Comparison of ENCODE assay signal across 9 cellular contexts in genomic region chr19:3471954-3472655, GRCh38. TPM values are rescaled to one million over a fixed set of nuclear protein-coding genes. Genes with fewer than 3 reads are reported as not detected.
DNase-seq lines count a peak whose midpoint lies in the region; ATAC-seq, FAIRE-seq and TF ChIP-seq lines count a peak whose summit lies in the region.
"Had no signal": no experiment of that assay in that cellular context is flagged by ENCODE, and none has a peak within 500 bp of the region (broad histone marks: within the 10 kb centered on the region; RNA-seq: fewer than 3 reads in every experiment).

No MANE protein-coding gene starts in this region.

- peak overlapping the region; percentile 63 for H3K9ac ChIP-seq in NT2/D1 (ENCODE audit: insufficient read length, low read depth)
- H3K9ac ChIP-seq in HepG2 (ENCODE audit: insufficient read depth, low read depth, low read length) = no peak overlapping the region

- POLR2A ChIA-PET in CD8-positive, alpha-beta memory T cell (lab: Charles Lee) = no interaction called here
- POLR2A ChIA-PET in HepG2 (lab: Yijun Ruan, JAX) = no interaction called here

- H3K27ac ChIP-seq in CD8-positive, alpha-beta memory T cell (ENCODE audit: low read depth, low read length) = no peak overlapping the region
- H3K27ac ChIP-seq in HepG2 (ENCODE audit: extremely low read length, insufficient read depth, low read length) (no peak overlapping the region), thyroid gland (no peak overlapping the region)

- H3K4me3 Mint-ChIP-seq in CD8-positive, alpha-beta memory T cell = peak overlapping the region in 1 of 7 donors; percentile 48
- H3K4me3 Mint-ChIP-seq: central memory CD8-positive, alpha-beta T cell had no signal

- TF ChIP-seq EP300 in HepG2 (IDR thresholded peaks at IDR 0.05; ENCODE audit: low read depth in 2 of 2, low read length in 2 of 2) = no peak
- TF ChIP-seq EP300 in HepG2 (CRISPR knock-in tag; IDR thresholded peaks at IDR 0.05; ENCODE audit: borderline replicate concordance) = no peak

- no peak overlapping the region for H3K27ac Mint-ChIP-seq in CD8-positive, alpha-beta memory T cell

- H3K4me2 ChIP-seq in HepG2 (ENCODE audit: low read depth, low read length) = no peak overlapping the region

- BruUV-seq in HepG2 (replicated peaks; lab: Mats Ljungman, UMichigan) = no TSS peak

- H3K36me3 Mint-ChIP-seq in CD8-positive, alpha-beta memory T cell = no peaks in the 10 kb centered on the region

- WGBS in HepG2 (ENCODE audit: low lambda C conversion rate) = 51% methylated on average over 10 of the region's 24 CpGs
- 19 to 45% methylated on average over 10 to 20 of the region's 24 CpGs for WGBS in thyroid gland, 2 donors

- peak; percentile 51 for ATAC-seq in HepG2
- ATAC-seq in GM21619 (IDR thresholded peaks at IDR 0.05; ENCODE audit: unreplicated experiment) = no peak
- no peak for ATAC-seq in HG03521 (IDR thresholded peaks at IDR 0.05; ENCODE audit: unreplicated experiment)

- no peaks in the 10 kb centered on the region for H3K4me1 ChIP-seq in CD8-positive, alpha-beta memory T cell (ENCODE audit: insufficient read depth, low read length)
- peaks cover 9% of the 10 kb centered on the region for H3K4me1 ChIP-seq in NT2/D1 (ENCODE audit: insufficient read depth, insufficient read length)
- peaks cover 12% of the 10 kb centered on the region for H3K4me1 ChIP-seq in HepG2 (ENCODE audit: insufficient read depth, low read length)
- peaks cover 0 to 6% of the 10 kb centered on the region in 2 donors for H3K4me1 ChIP-seq in thyroid gland

- H3K9me3 ChIP-seq in CD8-positive, alpha-beta memory T cell (ENCODE audit: low read length) = no peaks in the 10 kb centered on the region
- peaks cover 12% of the 10 kb centered on the region; the same call in 1 of the 2 replicates for H3K9me3 ChIP-seq in NT2/D1 (ENCODE audit: insufficient read depth, low read length)
- no peaks in the 10 kb centered on the region for H3K9me3 ChIP-seq in HepG2 (ENCODE audit: low read length)
- H3K9me3 ChIP-seq in thyroid gland = no peaks in the 10 kb centered on the region

- no peaks in the 10 kb centered on the region for H3K36me3 ChIP-seq in CD8-positive, alpha-beta memory T cell (ENCODE audit: insufficient read depth, low read length)
- H3K36me3 ChIP-seq in NT2/D1 (ENCODE audit: insufficient read depth, insufficient read length, low read length) (no peaks in the 10 kb centered on the region), HepG2 (replicated peaks in 1 of 2; ENCODE audit: control insufficient read depth in 1 of 2, insufficient read depth in 2 of 2, low read length in 2 of 2) (no peaks in the 10 kb centered on the region), thyroid gland (no peaks in the 10 kb centered on the region)

- no peak overlapping the region for H3K4me3 ChIP-seq in CD8-positive, alpha-beta memory T cell (ENCODE audit: low read length)
- H3K4me3 ChIP-seq in NT2/D1 (ENCODE audit: insufficient read length, low read depth) (no peak overlapping the region), astrocyte of the spinal cord (ENCODE audit: low read depth, low read length) (no peak overlapping the region), HepG2 (replicated peaks in 1 of 3; ENCODE audit: insufficient read depth in 1 of 3, low read depth in 2 of 3, low read length in 3 of 3) (no peak overlapping the region), thyroid gland (replicated peaks in 1 of 3) (no peak overlapping the region)

- H3K27me3 ChIP-seq in CD8-positive, alpha-beta memory T cell (ENCODE audit: insufficient read depth, low read length, poor library complexity, severe bottlenecking) = no peaks in the 10 kb centered on the region
- H3K27me3 ChIP-seq in NT2/D1 (ENCODE audit: insufficient read depth, insufficient read length) (peaks cover 24% of the 10 kb centered on the region), HepG2 (ENCODE audit: control insufficient read depth in 1 of 2, insufficient read depth in 2 of 2, low read length in 2 of 2) (peaks cover 0 to 1% of the 10 kb centered on the region in 2 experiments; a peak in 1 of 5 replicates), thyroid gland (no peaks in the 10 kb centered on the region)

- DNase-seq in CD8-positive, alpha-beta memory T cell = peak in 3 of 5 donors; percentile 23 to 26 (median 25)
- DNase-seq in NT2/D1 (ENCODE audit: low read depth, low spot score) (no peak), astrocyte of the spinal cord (ENCODE audit: low read depth, low spot score) (no peak), HepG2 (ENCODE audit: low spot score) (no peak), thyroid gland (peak in 1 of 2 donors; percentile 22), foreskin melanocyte (no peak)

- TF ChIP-seq POLR2A in HepG2 (IDR thresholded peaks at IDR 0.05; ENCODE audit: insufficient read depth in 1 of 2, low read depth in 2 of 2, low read length in 2 of 2) (no peak), thyroid gland (IDR thresholded peaks at IDR 0.05) (no peak)

- intact Hi-C loops in HepG2 (cut with micrococcal nuclease; ENCODE audit: unreplicated experiment) (loop anchor here (5.0 kb wide), 1 partner anchor 145 kb away; no protein-coding TSS in a partner anchor), thyroid gland (cut with DNase I) (loop anchor here (2.0 to 5.0 kb wide), 2 partner anchors 45 to 143 kb away; no protein-coding TSS in a partner anchor)

- in situ Hi-C loops in astrocyte of the spinal cord (cut with HindIII; ENCODE audit: low sequenced_read_pairs) (no loop called here), HepG2 (cut with HindIII; ENCODE audit: extremely low pct_ligation_motif_present, low pct_unique_long_range_greater_than_20kb) (loop anchor here (5.0 kb wide), 1 partner anchor 150 kb away; no protein-coding TSS in a partner anchor)

- no peaks in the 10 kb centered on the region for H4K20me1 ChIP-seq in HepG2 (ENCODE audit: insufficient read depth, low read length)

- H3K79me2 ChIP-seq in HepG2 (ENCODE audit: insufficient read depth, low read length) = no peaks in the 10 kb centered on the region

- CTCF ChIA-PET in CD8-positive, alpha-beta memory T cell (lab: Charles Lee) = interaction anchor here (1.0 to 2.4 kb wide), 6 partner anchors 11 to 418 kb away, joined by 3 to 10 read pairs (median 4); partner anchors contain the start of gene SMIM44
- CTCF ChIA-PET in HepG2 (lab: Yijun Ruan, JAX; ENCODE audit: low intra/inter-chr PET ratio, low total read pairs) = interaction anchor here (1.6 to 6.0 kb wide), 3 partner anchors 32 to 167 kb away, joined by 3 to 48 read pairs (median 12); no protein-coding TSS in a partner anchor

- TF ChIP-seq CTCF in astrocyte of the spinal cord (IDR thresholded peaks at IDR 0.05; ENCODE audit: low read depth, low read length) (peak; percentile 92), HepG2 (CRISPR knock-in tag; IDR thresholded peaks at IDR 0.05) (peak; percentile 84), thyroid gland (IDR thresholded peaks at IDR 0.05) (peak; percentile 46 to 90 (median 66))

- TF ChIP-seq RAD21 in HepG2 (CRISPR knock-in tag; IDR thresholded peaks at IDR 0.05) = peak; percentile 72

- H3K4me1 Mint-ChIP-seq in CD8-positive, alpha-beta memory T cell = no peaks in the 10 kb centered on the region
- H3K4me1 Mint-ChIP-seq: central memory CD8-positive, alpha-beta T cell had no signal

- FAIRE-seq in HepG2 (lab: Jason Lieb, UNC) = no peak

- H2AFZ ChIP-seq in HepG2 (ENCODE audit: low read length) = no peak overlapping the region

- H3K9me3 Mint-ChIP-seq in CD8-positive, alpha-beta memory T cell = no peaks in the 10 kb centered on the region
- H3K9me3 Mint-ChIP-seq: central memory CD8-positive, alpha-beta T cell had no signal

- H3K27me3 Mint-ChIP-seq in CD8-positive, alpha-beta memory T cell = peaks cover 0 to 1% of the 10 kb centered on the region in 2 donors
- H3K27me3 Mint-ChIP-seq: central memory CD8-positive, alpha-beta T cell had no signal

RNA-seq across cellular contexts. Expression of gene SMIM24, which starts 8.2 kb away (rescaled TPM):
- not detected for total RNA-seq in CD8-positive, alpha-beta memory T cell
- polyA plus RNA-seq in CD8-positive, alpha-beta memory T cell = 0.66 TPM
- total RNA-seq in HepG2 (2016; rRNA removed; fragmentation: Illumina TruSeq; extraction: Trizol) (47.4 and 70.6 TPM in 2 replicates), thyroid gland (not detected)
- 29.6 and 43.2 TPM in 2 replicates for total RNA-seq in HepG2 (2016; cell fraction: cytosol; rRNA removed; fragmentation: Illumina TruSeq; extraction: Trizol; ENCODE audit: low read depth)
- total RNA-seq in HepG2 (2016; cell fraction: insoluble cytoplasmic fraction; rRNA removed; fragmentation: Illumina TruSeq; extraction: Trizol) = 47.9 and 76.1 TPM in 2 replicates
- total RNA-seq in HepG2 (2016; cell fraction: membrane; rRNA removed; fragmentation: Illumina TruSeq; extraction: Trizol) = 38.7 and 54.4 TPM in 2 replicates
- total RNA-seq in HepG2 (2016; cell fraction: nucleus; rRNA removed; fragmentation: Illumina TruSeq; extraction: Trizol) = 42.5 and 49.4 TPM in 2 replicates
- 9.0 and 11.2 TPM in 2 replicates for polyA plus RNA-seq in HepG2 (2011; rRNA removed)
- 9.6 and 9.7 TPM in 2 replicates for polyA plus RNA-seq in HepG2 (2011; cell fraction: cytosol; rRNA removed)
- 3.7 and 4.5 TPM in 2 replicates for polyA plus RNA-seq in HepG2 (2011; cell fraction: nucleus; rRNA removed)
- polyA plus RNA-seq in HepG2 (2012) = 11.7 and 27.5 TPM in 2 replicates
- 59.2 and 77.1 TPM in 2 replicates for polyA plus RNA-seq in HepG2 (2016; cell fraction: cytosol; fragmentation: Illumina TruSeq; extraction: Trizol; ENCODE audit: low read depth)
- polyA plus RNA-seq in HepG2 (2016; cell fraction: insoluble cytoplasmic fraction; fragmentation: Illumina TruSeq; extraction: Trizol; ENCODE audit: low read depth) = 77.8 and 93.1 TPM in 2 replicates
- 72.5 and 86.0 TPM in 2 replicates for polyA plus RNA-seq in HepG2 (2016; cell fraction: membrane; fragmentation: Illumina TruSeq; extraction: Trizol; ENCODE audit: low read depth)
- 132 and 146 TPM in 2 replicates for polyA plus RNA-seq in HepG2 (2016; cell fraction: nucleus; fragmentation: Illumina TruSeq; extraction: Trizol; ENCODE audit: insufficient read depth, low read depth)
- 0.51 and 3.8 TPM in 2 replicates for polyA minus RNA-seq in HepG2 (2011; rRNA and poly(A)+ RNA removed; ENCODE audit: low replicate concordance)
- 3.0 and 6.0 TPM in 2 replicates for polyA minus RNA-seq in HepG2 (2011; cell fraction: cytosol; rRNA and poly(A)+ RNA removed)
- 0.64 and 1.4 TPM in 2 replicates for polyA minus RNA-seq in HepG2 (2011; cell fraction: nucleus; rRNA and poly(A)+ RNA removed)

RNA-seq across cellular contexts. Expression of gene SMIM44, which starts 11.1 kb away (rescaled TPM):
- total RNA-seq in CD8-positive, alpha-beta memory T cell = not detected
- not detected for polyA plus RNA-seq in CD8-positive, alpha-beta memory T cell
- total RNA-seq in HepG2 (2016; rRNA removed; fragmentation: Illumina TruSeq; extraction: Trizol) = not detected in 2 replicates
- total RNA-seq in HepG2 (2016; cell fraction: cytosol; rRNA removed; fragmentation: Illumina TruSeq; extraction: Trizol; ENCODE audit: low read depth) = not detected in 2 replicates
- not detected in 2 replicates for total RNA-seq in HepG2 (2016; cell fraction: insoluble cytoplasmic fraction; rRNA removed; fragmentation: Illumina TruSeq; extraction: Trizol)
- not detected in 2 replicates for total RNA-seq in HepG2 (2016; cell fraction: membrane; rRNA removed; fragmentation: Illumina TruSeq; extraction: Trizol)
- total RNA-seq in HepG2 (2016; cell fraction: nucleus; rRNA removed; fragmentation: Illumina TruSeq; extraction: Trizol) = not detected in 2 replicates
- not detected in 2 replicates for polyA plus RNA-seq in HepG2 (2011; rRNA removed)
- polyA plus RNA-seq in HepG2 (2011; cell fraction: cytosol; rRNA removed) = not detected in 2 replicates
- not detected in 2 replicates for polyA plus RNA-seq in HepG2 (2011; cell fraction: nucleus; rRNA removed)
- not detected in 2 replicates for polyA plus RNA-seq in HepG2 (2012)
- not detected in 2 replicates for polyA plus RNA-seq in HepG2 (2016; cell fraction: cytosol; fragmentation: Illumina TruSeq; extraction: Trizol; ENCODE audit: low read depth)
- not detected in 2 replicates for polyA plus RNA-seq in HepG2 (2016; cell fraction: insoluble cytoplasmic fraction; fragmentation: Illumina TruSeq; extraction: Trizol; ENCODE audit: low read depth)
- not detected in 2 replicates for polyA plus RNA-seq in HepG2 (2016; cell fraction: membrane; fragmentation: Illumina TruSeq; extraction: Trizol; ENCODE audit: low read depth)
- not detected in 2 replicates for polyA plus RNA-seq in HepG2 (2016; cell fraction: nucleus; fragmentation: Illumina TruSeq; extraction: Trizol; ENCODE audit: insufficient read depth, low read depth)
- polyA minus RNA-seq in HepG2 (2011; rRNA and poly(A)+ RNA removed; ENCODE audit: low replicate concordance) = not detected in 2 replicates
- not detected in 2 replicates for polyA minus RNA-seq in HepG2 (2011; cell fraction: cytosol; rRNA and poly(A)+ RNA removed)
- polyA minus RNA-seq in HepG2 (2011; cell fraction: nucleus; rRNA and poly(A)+ RNA removed) = not detected in 2 replicates
- total RNA-seq in thyroid gland = not detected

RNA-seq across cellular contexts. Expression of gene DOHH, which starts 28.4 kb away (rescaled TPM):
- 10 to 100 TPM; 21.3 to 21.4 TPM for total RNA-seq in CD8-positive, alpha-beta memory T cell
- polyA plus RNA-seq in CD8-positive, alpha-beta memory T cell = 14.0 TPM
- total RNA-seq in HepG2 (2016; rRNA removed; fragmentation: Illumina TruSeq; extraction: Trizol) (10.3 and 13.7 TPM in 2 replicates), thyroid gland (10 to 100 TPM in 3 of 4 donors, 1 to 10 TPM in 1; 9.0 to 18.9 (median 13.6) TPM)
- 2.2 TPM in 2 replicates for total RNA-seq in HepG2 (2016; cell fraction: cytosol; rRNA removed; fragmentation: Illumina TruSeq; extraction: Trizol; ENCODE audit: low read depth)
- total RNA-seq in HepG2 (2016; cell fraction: insoluble cytoplasmic fraction; rRNA removed; fragmentation: Illumina TruSeq; extraction: Trizol) = 10.1 and 13.2 TPM in 2 replicates
- total RNA-seq in HepG2 (2016; cell fraction: membrane; rRNA removed; fragmentation: Illumina TruSeq; extraction: Trizol) = 5.2 and 7.2 TPM in 2 replicates
- 5.0 and 6.8 TPM in 2 replicates for total RNA-seq in HepG2 (2016; cell fraction: nucleus; rRNA removed; fragmentation: Illumina TruSeq; extraction: Trizol)
- 3.5 and 4.8 TPM in 2 replicates for polyA plus RNA-seq in HepG2 (2011; rRNA removed)
- 4.6 and 9.1 TPM in 2 replicates for polyA plus RNA-seq in HepG2 (2011; cell fraction: cytosol; rRNA removed)
- polyA plus RNA-seq in HepG2 (2011; cell fraction: nucleus; rRNA removed) = 7.4 and 8.4 TPM in 2 replicates
- 4.7 and 7.0 TPM in 2 replicates for polyA plus RNA-seq in HepG2 (2012)
- 1.5 and 2.2 TPM in 2 replicates for polyA plus RNA-seq in HepG2 (2016; cell fraction: cytosol; fragmentation: Illumina TruSeq; extraction: Trizol; ENCODE audit: low read depth)
- 12.2 and 13.2 TPM in 2 replicates for polyA plus RNA-seq in HepG2 (2016; cell fraction: insoluble cytoplasmic fraction; fragmentation: Illumina TruSeq; extraction: Trizol; ENCODE audit: low read depth)
- polyA plus RNA-seq in HepG2 (2016; cell fraction: membrane; fragmentation: Illumina TruSeq; extraction: Trizol; ENCODE audit: low read depth) = 3.7 and 4.3 TPM in 2 replicates
- polyA plus RNA-seq in HepG2 (2016; cell fraction: nucleus; fragmentation: Illumina TruSeq; extraction: Trizol; ENCODE audit: insufficient read depth, low read depth) = 10.0 and 11.0 TPM in 2 replicates
- polyA minus RNA-seq in HepG2 (2011; rRNA and poly(A)+ RNA removed; ENCODE audit: low replicate concordance) = 5.5 and 8.1 TPM in 2 replicates
- 4.5 and 6.8 TPM in 2 replicates for polyA minus RNA-seq in HepG2 (2011; cell fraction: cytosol; rRNA and poly(A)+ RNA removed)
- polyA minus RNA-seq in HepG2 (2011; cell fraction: nucleus; rRNA and poly(A)+ RNA removed) = 3.5 and 5.0 TPM in 2 replicates

RNA-seq across cellular contexts. Expression of gene FZR1, which starts 34.0 kb away (rescaled TPM):
- 10 to 100 TPM; 36.7 to 36.9 TPM for total RNA-seq in CD8-positive, alpha-beta memory T cell
- 14.4 TPM for polyA plus RNA-seq in CD8-positive, alpha-beta memory T cell
- total RNA-seq in HepG2 (2016; rRNA removed; fragmentation: Illumina TruSeq; extraction: Trizol) (18.3 and 29.0 TPM in 2 replicates), thyroid gland (10 to 100 TPM; 28.6 to 56.0 (median 36.1) TPM)
- 7.3 and 8.3 TPM in 2 replicates for total RNA-seq in HepG2 (2016; cell fraction: cytosol; rRNA removed; fragmentation: Illumina TruSeq; extraction: Trizol; ENCODE audit: low read depth)
- total RNA-seq in HepG2 (2016; cell fraction: insoluble cytoplasmic fraction; rRNA removed; fragmentation: Illumina TruSeq; extraction: Trizol) = 14.2 and 28.7 TPM in 2 replicates
- total RNA-seq in HepG2 (2016; cell fraction: membrane; rRNA removed; fragmentation: Illumina TruSeq; extraction: Trizol) = 11.9 and 12.1 TPM in 2 replicates
- total RNA-seq in HepG2 (2016; cell fraction: nucleus; rRNA removed; fragmentation: Illumina TruSeq; extraction: Trizol) = 13.9 and 16.7 TPM in 2 replicates
- polyA plus RNA-seq in HepG2 (2011; rRNA removed) = 30.8 and 39.2 TPM in 2 replicates
- 14.2 and 18.0 TPM in 2 replicates for polyA plus RNA-seq in HepG2 (2011; cell fraction: cytosol; rRNA removed)
- polyA plus RNA-seq in HepG2 (2011; cell fraction: nucleus; rRNA removed) = 95.9 and 102 TPM in 2 replicates
- polyA plus RNA-seq in HepG2 (2012) = 24.3 and 37.8 TPM in 2 replicates
- polyA plus RNA-seq in HepG2 (2016; cell fraction: cytosol; fragmentation: Illumina TruSeq; extraction: Trizol; ENCODE audit: low read depth) = 1.6 and 2.9 TPM in 2 replicates
- 17.3 and 26.9 TPM in 2 replicates for polyA plus RNA-seq in HepG2 (2016; cell fraction: insoluble cytoplasmic fraction; fragmentation: Illumina TruSeq; extraction: Trizol; ENCODE audit: low read depth)
- 6.0 and 6.7 TPM in 2 replicates for polyA plus RNA-seq in HepG2 (2016; cell fraction: membrane; fragmentation: Illumina TruSeq; extraction: Trizol; ENCODE audit: low read depth)
- 52.3 and 54.5 TPM in 2 replicates for polyA plus RNA-seq in HepG2 (2016; cell fraction: nucleus; fragmentation: Illumina TruSeq; extraction: Trizol; ENCODE audit: insufficient read depth, low read depth)
- polyA minus RNA-seq in HepG2 (2011; rRNA and poly(A)+ RNA removed; ENCODE audit: low replicate concordance) = 18.4 and 43.6 TPM in 2 replicates
- polyA minus RNA-seq in HepG2 (2011; cell fraction: cytosol; rRNA and poly(A)+ RNA removed) = 15.1 and 16.5 TPM in 2 replicates
- polyA minus RNA-seq in HepG2 (2011; cell fraction: nucleus; rRNA and poly(A)+ RNA removed) = 17.9 and 24.6 TPM in 2 replicates

Comparison
In these comparisons a context has a peak if more than half of its experiments do, and no peak if none do; other contexts are left out.
1. DNase-seq: peak in CD8-positive, alpha-beta memory T cell (3 of 5); none in NT2/D1 (single experiment), astrocyte of the spinal cord (single experiment), HepG2 (single experiment) and foreskin melanocyte (single experiment).
2. RNA of gene SMIM24, which starts 8.2 kb away (total RNA-seq): 29.6 to 76.1 TPM in HepG2; not detected in CD8-positive, alpha-beta memory T cell and not detected in thyroid gland; every median in the first group is over 10 times any median in the second.
3. Peak in every context shown above with its lines, with median percentiles within 50 percentile points of each other: CTCF ChIP-seq.